Comparison of ENCODE assay signal across 1 cellular context in genomic region chr22:21650823-21651520, GRCh38.
A peak's percentile ranks its signal among the peaks of the same experiment; 100 is the strongest.
TF ChIP-seq lines count a peak whose summit lies in the region.

No MANE protein-coding gene starts in this region.

TF ChIP-seq in GM12878, 131 proteins besides CTCF, POLR2A, EP300 and RAD21:
- 0 out of 4 replicates have a peak, but pooled peaks of 1 of the 2 experiments have one; percentile 8 for TF ChIP-seq IKZF2 (IDR thresholded peaks at IDR 0.05)
- no peak for TF ChIP-seq PBX3 (IDR thresholded peaks at IDR 0.05; ENCODE audit: insufficient replicate concordance, low read depth, low read length)
